ENCODE assay signal across 14 cellular contexts in the genomic region with DNA sequence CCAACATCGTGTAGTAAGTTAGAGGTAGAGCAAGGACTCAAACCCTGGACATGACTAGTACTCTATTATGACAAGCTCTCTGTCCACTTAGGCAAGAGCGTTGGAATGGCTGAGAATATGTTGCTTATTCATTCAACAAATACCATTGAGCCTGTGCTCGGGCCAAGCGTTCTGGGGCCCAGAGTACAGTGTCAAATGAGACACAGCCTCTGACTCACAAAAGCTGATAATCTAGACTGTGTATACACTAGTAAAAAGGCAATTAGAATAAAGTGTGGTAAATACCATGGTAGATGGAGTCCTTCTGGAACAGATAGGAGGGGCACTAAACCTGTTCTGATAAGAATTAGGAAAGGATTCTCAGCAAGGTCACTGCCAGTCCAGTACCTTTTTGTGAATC. TPM values are rescaled to one million over a fixed set of nuclear protein-coding genes. Genes with fewer than 3 reads are reported as not detected.
DNase-seq lines count a peak whose midpoint lies in the region; ATAC-seq and TF ChIP-seq lines count a peak whose summit lies in the region.
"Had no signal": no experiment of that assay in that cellular context is flagged by ENCODE, and none has a peak within 500 bp of the region (broad histone marks: within the 10 kb centered on the region; RNA-seq: fewer than 3 reads in every experiment).

No MANE protein-coding gene starts in this region.

- peak; percentile 52 for DNase-seq in NCI-H2029 treated with DMSO at 0.1 percent for 48 hours (lab: John Stamatoyannopoulos, UW)
- DNase-seq in NCI-H2029 (lab: John Stamatoyannopoulos, UW), result no peak
- DNase-seq in foreskin keratinocyte, result no peak
- DNase-seq in NCI-H748 treated with DMSO at 0.1 percent for 48 hours (lab: John Stamatoyannopoulos, UW), result no peak
- no peak for DNase-seq in NCI-H1930 (lab: John Stamatoyannopoulos, UW)
- DNase-seq: activated CD4-positive, alpha-beta T cell treated with anti-CD3 and anti-CD28 coated beads for 36 hours; CD8-positive, alpha-beta memory T cell; GDM1; head of caudate nucleus; T-helper 17 cell had no signal

- no peaks in the 10 kb centered on the region for H3K4me1 ChIP-seq in foreskin keratinocyte

- peak; percentile 29 for ATAC-seq in foreskin keratinocyte
- ATAC-seq in HG03457 (IDR thresholded peaks at IDR 0.05; ENCODE audit: unreplicated experiment), result no peak
- ATAC-seq: activated CD4-positive, alpha-beta T cell treated with anti-CD3 and anti-CD28 coated beads for 36 hours; T-helper 17 cell had no signal

- H3K27me3 ChIP-seq in foreskin keratinocyte, result peaks cover 21% of the 10 kb centered on the region

- no peak for TF ChIP-seq CTCF in foreskin keratinocyte (conservative IDR thresholded peaks at IDR 0.05)

- H3K27ac ChIP-seq in angular gyrus (ENCODE audit: low read depth, low read length) (peak overlapping the region; percentile 22), foreskin keratinocyte (no peak overlapping the region), temporal lobe (ENCODE audit: low read depth, low read length) (peak overlapping the region; percentile 65)
- H3K27ac ChIP-seq: epithelial cell of prostate had no signal

RNA-seq across cellular contexts. Expression of gene KCNE3, which starts 24.7 kb away (rescaled TPM):
- total RNA-seq in foreskin keratinocyte, result 0.07 TPM in 2 replicates
- polyA plus RNA-seq in foreskin keratinocyte, result 0.01 TPM in 1 of 2 replicates, not detected in the other
- 0.98 TPM for total RNA-seq in temporal lobe
- total RNA-seq: activated CD4-positive, alpha-beta T cell treated with anti-CD3 and anti-CD28 coated beads for 36 hours had no signal
- polyA plus RNA-seq: CD8-positive, alpha-beta memory T cell had no signal

RNA-seq across cellular contexts. Expression of gene PGM2L1, which starts 44.4 kb away (rescaled TPM):
- total RNA-seq in foreskin keratinocyte, result 2.6 and 4.1 TPM in 2 replicates
- 0.70 and 0.86 TPM in 2 replicates for polyA plus RNA-seq in foreskin keratinocyte
- total RNA-seq in temporal lobe, result 193 TPM

RNA-seq across cellular contexts. Expression of gene LIPT2, which starts 50.9 kb away (rescaled TPM):
- total RNA-seq in foreskin keratinocyte (1.7 and 1.9 TPM in 2 replicates), temporal lobe (1.2 TPM)
- polyA plus RNA-seq in foreskin keratinocyte, result 1.6 and 1.7 TPM in 2 replicates

Comparison
In these comparisons a context has a peak if more than half of its experiments do, and no peak if none do; other contexts are left out.
1. RNA of gene PGM2L1, which starts 44.4 kb away (total RNA-seq): 193 TPM in temporal lobe (single experiment); 2.6 to 4.1 TPM in foreskin keratinocyte; every median in the first group is over 10 times any median in the second.